Comparison of ENCODE assay signal across 8 cellular contexts in the genomic region with DNA sequence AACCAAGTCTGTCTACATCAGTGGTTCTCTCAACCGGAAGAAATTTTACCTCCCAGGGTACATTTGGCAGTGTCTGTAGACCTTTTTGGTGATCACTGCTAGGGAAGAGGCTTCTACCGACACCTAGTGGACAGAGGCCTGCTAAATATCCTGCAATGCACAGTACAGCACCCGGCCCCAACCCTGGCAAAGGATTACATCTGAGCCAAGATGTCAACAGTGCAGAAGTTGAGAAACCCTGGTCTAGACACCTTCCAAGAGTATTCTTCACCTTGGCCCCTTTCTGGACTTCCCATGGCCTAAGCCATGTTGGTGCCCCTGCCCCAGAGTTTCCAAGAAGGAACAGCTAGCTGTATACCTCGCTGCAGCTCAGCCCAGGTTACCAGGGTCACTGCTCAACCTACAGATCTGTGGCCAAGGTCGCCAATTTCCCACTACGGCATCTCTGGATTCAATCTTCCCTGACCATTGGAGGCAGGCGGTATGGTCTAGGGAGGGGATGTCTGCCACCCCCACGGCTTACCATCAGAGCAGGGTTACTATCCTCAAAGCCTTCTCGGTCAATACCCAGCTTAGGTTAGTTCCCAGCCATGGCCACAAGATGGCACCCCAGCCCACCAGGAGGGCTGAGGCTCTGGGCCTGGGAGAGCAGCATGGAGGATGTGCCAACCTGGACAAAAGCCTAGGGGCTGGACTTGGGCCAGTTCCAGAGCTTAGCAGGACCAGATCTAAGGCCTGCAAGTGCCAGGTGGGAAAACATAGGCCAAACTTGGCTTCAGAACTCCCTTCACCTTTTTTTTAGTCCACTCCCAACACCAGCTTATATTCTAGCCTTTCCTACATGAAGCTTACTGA.
A peak's percentile ranks its signal among the peaks of the same experiment; 100 is the strongest.
DNase-seq lines count a peak whose midpoint lies in the region; ATAC-seq and TF ChIP-seq lines count a peak whose summit lies in the region.

No MANE protein-coding gene starts in this region.

- H3K9me3 ChIP-seq in WERI-Rb-1 (ENCODE audit: severe bottlenecking), result no peaks in the 10 kb centered on the region

- H3K36me3 ChIP-seq in WERI-Rb-1, result peaks cover 5% of the 10 kb centered on the region

- ATAC-seq in GM19025 (IDR thresholded peaks at IDR 0.05; ENCODE audit: low read depth, unreplicated experiment) (peak; percentile 66), HG03175 (IDR thresholded peaks at IDR 0.05; ENCODE audit: unreplicated experiment) (peak; percentile 68)

- DNase-seq in AG20443 (ENCODE audit: low spot score) (peak; percentile 91), NCI-H2227 treated with DMSO at 0.1 percent for 48 hours (lab: John Stamatoyannopoulos, UW) (peak; percentile 80), WERI-Rb-1 (peak; percentile 92), caudate nucleus (lab: John Stamatoyannopoulos, UW) (peak in 59 of 61 donors; percentile 21 to 98 (median 67)), kidney glomerular epithelial cell (lab: John Stamatoyannopoulos, UW) (peak; percentile 71)
- DNase-seq in stimulated activated CD4-positive, alpha-beta T cell treated with anti-CD3 and anti-CD28 coated beads, Interleukin-4, amount 100 ng/mL, for 1 hour, result peak; percentile 61

- peak overlapping the region; percentile 22; the same call in 1 of the 2 replicates for H3K4me3 ChIP-seq in WERI-Rb-1 (ENCODE audit: low read depth, low read length)

- peak; percentile 89 for TF ChIP-seq CTCF in WERI-Rb-1 (IDR thresholded peaks at IDR 0.05; ENCODE audit: low read depth, low read length)

- peak overlapping the region; percentile 44; the same call in 1 of the 2 replicates for H3K27ac ChIP-seq in WERI-Rb-1
- H3K27ac ChIP-seq in caudate nucleus (ENCODE audit: low read depth, low read length), result no peak overlapping the region

- H3K27me3 ChIP-seq in WERI-Rb-1 (ENCODE audit: insufficient read depth, low read depth, severe bottlenecking), result no peaks in the 10 kb centered on the region
